ENCODE assay signal across 22 cellular contexts in the genomic region with DNA sequence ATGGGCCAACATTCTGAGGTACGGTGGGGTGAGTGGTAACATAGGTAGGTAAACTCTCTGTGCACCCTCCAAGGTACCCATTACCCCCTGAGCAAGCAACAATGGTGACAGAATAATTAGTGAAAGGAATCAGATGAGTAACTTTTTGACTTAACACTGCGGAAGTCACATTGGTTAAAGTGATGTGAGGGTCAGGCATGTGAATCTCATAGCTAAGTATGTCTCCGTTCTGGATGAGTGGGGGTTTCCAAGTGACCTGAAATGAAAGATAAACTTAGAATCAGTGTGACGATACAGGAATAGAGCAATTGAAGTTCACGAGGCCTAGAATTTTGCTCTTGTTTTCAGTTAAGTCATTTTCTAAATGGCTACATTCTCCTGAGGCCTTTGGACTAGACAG.
"Had no signal": no experiment of that assay in that cellular context is flagged by ENCODE, and none has a peak within 500 bp of the region (broad histone marks: within the 10 kb centered on the region; RNA-seq: fewer than 3 reads in every experiment).

No MANE protein-coding gene starts in this region.

- ATAC-seq: activated CD4-positive, alpha-beta T cell treated with anti-CD3 and anti-CD28 coated beads for 36 hours; activated T-cell treated with anti-CD3 and anti-CD28 coated beads, Interleukin-2, amount 50 U/mL, for 72 hours; body of pancreas; heart right ventricle; left cardiac atrium; right cardiac atrium had no signal

- H2AFZ ChIP-seq: parathyroid adenoma had no signal

- H3K27me3 ChIP-seq: body of pancreas, heart right ventricle, neutrophil, vagina had no signal

- H3K27ac ChIP-seq: body of pancreas, heart right ventricle, neutrophil, parathyroid adenoma, thoracic aorta, vagina had no signal

- H3K4me1 ChIP-seq: heart right ventricle, parathyroid adenoma, vagina had no signal

- H3K4me3 ChIP-seq: body of pancreas, heart right ventricle, thoracic aorta, vagina had no signal

- H3K9me3 ChIP-seq: body of pancreas, neutrophil, thoracic aorta, vagina had no signal

- FAIRE-seq: endometrium had no signal

- H3K79me2 ChIP-seq: parathyroid adenoma had no signal

- DNase-seq: activated B cell treated with CpG ODN at 0.5 μM for 24 hours; activated CD4-positive, alpha-beta T cell treated with anti-CD3 and anti-CD28 coated beads for 36 hours; activated CD4-positive, alpha-beta T cell treated with anti-CD3 and anti-CD28 coated beads, Interleukin-2, amount 50 U/mL, for 48 hours; activated effector memory CD4-positive, alpha-beta T cell treated with Interleukin-2 at 50 U/mL for 16 hours; activated naive CD4-positive, alpha-beta T cell treated with anti-CD3 and anti-CD28 coated beads, Interleukin-2, amount 50 U/mL, for 16 hours; activated T-cell treated with anti-CD3 and anti-CD28 coated beads, Interleukin-2, amount 50 U/mL, for 72 hours; anterior cingulate cortex; body of pancreas; caudate nucleus; effector CD4-positive, alpha-beta T cell; heart right ventricle; islet precursor cell; left cardiac atrium; mesenchymal stem cell; right cardiac atrium; stimulated activated CD4-positive, alpha-beta T cell treated with anti-CD3 and anti-CD28 coated beads, Interleukin-4, amount 100 ng/mL, for 24 hours; stimulated activated naive CD4-positive, alpha-beta T cell treated with Interleukin-2 at 50 U/mL for 16 hours had no signal

- H3K9ac ChIP-seq: parathyroid adenoma had no signal

- H3K36me3 ChIP-seq: heart right ventricle, neutrophil, thoracic aorta, vagina had no signal
